Comparison of ENCODE assay signal across 8 cellular contexts in the genomic region with DNA sequence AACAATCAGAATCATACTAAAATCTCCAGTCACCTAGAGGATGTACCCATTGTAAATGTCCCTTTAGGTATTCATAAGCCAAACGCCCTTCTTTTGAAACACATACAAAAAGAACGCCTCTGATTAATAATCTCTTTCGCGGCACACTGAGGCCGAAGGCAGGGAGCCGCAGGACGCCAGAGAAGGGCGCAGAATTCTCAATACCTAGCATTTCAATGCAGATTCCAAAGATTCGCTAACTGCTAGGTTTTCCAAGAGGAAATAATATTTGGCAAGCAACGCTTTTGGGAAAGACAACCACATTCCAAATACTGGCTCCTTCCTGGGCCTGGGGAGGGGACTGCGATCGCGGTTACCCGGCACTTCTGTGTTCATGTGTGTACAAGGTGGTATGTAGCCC.
DNase-seq lines count a peak whose midpoint lies in the region; ATAC-seq and TF ChIP-seq lines count a peak whose summit lies in the region.

No MANE protein-coding gene starts in this region.

- H3K4me3 Mint-ChIP-seq in CD8-positive, alpha-beta T cell: peak overlapping the region; percentile 15
- H3K4me3 Mint-ChIP-seq in nephron: peak overlapping the region; percentile 3 to 56 (median 16)

- no peak for TF ChIP-seq CTCF in CD8-positive, alpha-beta T cell (IDR thresholded peaks at IDR 0.05)
- TF ChIP-seq CTCF in HEK293 (tag by site-specific recombination; IDR thresholded peaks at IDR 0.05) (no peak), astrocyte of the cerebellum (IDR thresholded peaks at IDR 0.05; ENCODE audit: low read depth, low read length, missing control alignments) (no peak), nephron (IDR thresholded peaks at IDR 0.05; ENCODE audit: unreplicated experiment in 3 of 3) (no peak), mucosa of descending colon (IDR thresholded peaks at IDR 0.05) (no peak)

- H3K9me3 ChIP-seq in CD8-positive, alpha-beta T cell (ENCODE audit: low read length): no peaks in the 10 kb centered on the region
- H3K9me3 ChIP-seq in HEK293 (ENCODE audit: control insufficient read depth, insufficient read depth, low read depth, low read length) (no peaks in the 10 kb centered on the region), mucosa of descending colon (no peaks in the 10 kb centered on the region)

- DNase-seq in CD8-positive, alpha-beta T cell: no peak
- no peak for DNase-seq in astrocyte of the cerebellum (ENCODE audit: low read depth)
- DNase-seq in NCI-H82 treated with DMSO at 0.1 percent for 48 hours (lab: John Stamatoyannopoulos, UW; ENCODE audit: unreplicated experiment): no peak
- no peak for DNase-seq in COLO829 (ENCODE audit: low spot score)
- no peak for DNase-seq in mucosa of descending colon

- no peak for ATAC-seq in CD8-positive, alpha-beta T cell
- no peak for ATAC-seq in GM21737 (IDR thresholded peaks at IDR 0.05; ENCODE audit: unreplicated experiment)
- no peak for ATAC-seq in mucosa of descending colon

- H3K4me3 ChIP-seq in CD8-positive, alpha-beta T cell (ENCODE audit: low read depth, low read length): no peak overlapping the region
- H3K4me3 ChIP-seq in HEK293 (ENCODE audit: low read depth, low read length) (no peak overlapping the region), astrocyte of the cerebellum (ENCODE audit: low read depth, low read length) (peak overlapping the region; percentile 68), mucosa of descending colon (no peak overlapping the region)

- intact Hi-C loops in CD8-positive, alpha-beta T cell (cut with DNase I, micrococcal nuclease): loop anchor here (1.0 to 5.0 kb wide), 5 partner anchors 407 to 1801 kb away; partner anchors contain the start of gene TMEM161B (in 1 of the 2)
- intact Hi-C loops in mucosa of descending colon (cut with DNase I, micrococcal nuclease): no loop called here

- H3K27ac ChIP-seq in CD8-positive, alpha-beta T cell (ENCODE audit: low read depth, low read length): no peak overlapping the region
- H3K27ac ChIP-seq in HEK293 (ENCODE audit: extremely low read depth, low read depth, low read length): no peak overlapping the region

- H3K27me3 ChIP-seq in CD8-positive, alpha-beta T cell (ENCODE audit: insufficient read depth, low read length): peaks cover 62% of the 10 kb centered on the region

- peaks cover 31% of the 10 kb centered on the region for H3K4me1 ChIP-seq in CD8-positive, alpha-beta T cell (ENCODE audit: insufficient read depth, low read length)
- peaks cover 3% of the 10 kb centered on the region for H3K4me1 ChIP-seq in HEK293 (ENCODE audit: control insufficient read depth, insufficient read depth, low read length)
- H3K4me1 ChIP-seq in mucosa of descending colon (ENCODE audit: low read depth): peaks cover 6% of the 10 kb centered on the region

- CTCF ChIA-PET in CD8-positive, alpha-beta T cell (lab: Charles Lee): interaction anchor here (0.7 to 7.6 kb wide), 13 partner anchors 10 to 1026 kb away, joined by 3 to 93 read pairs (median 3); no protein-coding TSS in a partner anchor
- CTCF ChIA-PET in HEK293 (lab: Yijun Ruan, JAX): interaction anchor here (0.5 to 4.1 kb wide), 18 partner anchors 10 to 905 kb away, joined by 3 to 28 read pairs (median 3); no protein-coding TSS in a partner anchor

- in situ Hi-C loops in astrocyte of the cerebellum (cut with HindIII; ENCODE audit: low sequenced_read_pairs): loop anchor here (5.0 to 25.0 kb wide), 3 partner anchors 537 to 1267 kb away; partner anchors contain the start of gene CCNH

- H3K36me3 Mint-ChIP-seq in CD8-positive, alpha-beta T cell: no peaks in the 10 kb centered on the region
- H3K36me3 Mint-ChIP-seq in nephron (ENCODE audit: low read depth): no peaks in the 10 kb centered on the region

- H3K36me3 ChIP-seq in CD8-positive, alpha-beta T cell (ENCODE audit: insufficient read depth, low read length): no peaks in the 10 kb centered on the region
- H3K36me3 ChIP-seq in HEK293 (ENCODE audit: control insufficient read depth in 2 of 2, insufficient read depth in 1 of 2, low read length in 2 of 2): no peaks in the 10 kb centered on the region
- no peaks in the 10 kb centered on the region for H3K36me3 ChIP-seq in mucosa of descending colon (ENCODE audit: low read depth)

- H3K4me1 Mint-ChIP-seq in CD8-positive, alpha-beta T cell (ENCODE audit: low read depth): peaks cover 29% of the 10 kb centered on the region
- H3K4me1 Mint-ChIP-seq in nephron: peaks cover 17% of the 10 kb centered on the region

- POLR2A ChIA-PET in CD8-positive, alpha-beta T cell (lab: Charles Lee): no interaction called here
- POLR2A ChIA-PET in HEK293 (lab: Yijun Ruan, JAX): interaction anchor here (0.8 kb wide), 2 partner anchors 19 to 163 kb away, joined by 3 to 5 read pairs; no protein-coding TSS in a partner anchor

- H3K9me3 Mint-ChIP-seq in CD8-positive, alpha-beta T cell: no peaks in the 10 kb centered on the region
- H3K9me3 Mint-ChIP-seq in nephron: peaks cover 4% of the 10 kb centered on the region

- H3K27me3 Mint-ChIP-seq in CD8-positive, alpha-beta T cell (ENCODE audit: low read depth): peaks cover 76% of the 10 kb centered on the region
- H3K27me3 Mint-ChIP-seq in nephron (ENCODE audit: low read depth): peaks cover 100% of the 10 kb centered on the region

- H3K27ac Mint-ChIP-seq in CD8-positive, alpha-beta T cell: no peak overlapping the region
- no peak overlapping the region for H3K27ac Mint-ChIP-seq in nephron

TF ChIP-seq in HEK293, 187 proteins besides CTCF, POLR2A, EP300 and RAD21:
- TF ChIP-seq, protein P1, sequence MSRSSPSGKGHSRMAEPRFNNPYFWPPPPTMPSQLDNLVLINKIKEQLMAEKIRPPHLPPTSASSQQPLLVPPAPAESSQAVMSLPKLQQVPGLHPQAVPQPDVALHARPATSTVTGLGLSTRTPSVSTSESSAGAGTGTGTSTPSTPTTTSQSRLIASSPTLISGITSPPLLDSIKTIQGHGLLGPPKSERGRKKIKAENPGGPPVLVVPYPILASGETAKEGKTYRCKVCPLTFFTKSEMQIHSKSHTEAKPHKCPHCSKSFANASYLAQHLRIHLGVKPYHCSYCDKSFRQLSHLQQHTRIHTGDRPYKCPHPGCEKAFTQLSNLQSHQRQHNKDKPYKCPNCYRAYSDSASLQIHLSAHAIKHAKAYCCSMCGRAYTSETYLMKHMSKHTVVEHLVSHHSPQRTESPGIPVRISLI (tag by site-specific recombination; IDR thresholded peaks at IDR 0.05): no peak
- TF ChIP-seq ZNF202 (tag by site-specific recombination; IDR thresholded peaks at IDR 0.05; ENCODE audit: borderline replicate concordance): 0 out of 2 replicates have a peak, but pooled peaks have one; percentile 6

Comparison
In these comparisons a context has a peak if more than half of its experiments do, and no peak if none do; other contexts are left out.
1. intact Hi-C loops: an anchor here in CD8-positive, alpha-beta T cell (1.0 to 5.0 kb wide); none called in mucosa of descending colon.